ENCODE assay signal across 8 cellular contexts in genomic region chr5:132386644-132387286, GRCh38. TPM values are rescaled to one million over a fixed set of nuclear protein-coding genes. Genes with fewer than 3 reads are reported as not detected.
DNase-seq lines count a peak whose midpoint lies in the region; ATAC-seq, FAIRE-seq and TF ChIP-seq lines count a peak whose summit lies in the region.

No MANE protein-coding gene starts in this region.

- peaks cover 37% of the 10 kb centered on the region for H3K4me1 ChIP-seq in GM23248 (ENCODE audit: insufficient read depth)
- peaks cover 24% of the 10 kb centered on the region for H3K4me1 ChIP-seq in Loucy (ENCODE audit: insufficient read depth, low read length, poor library complexity, severe bottlenecking)
- peaks cover 10 to 12% of the 10 kb centered on the region in 2 experiments; a peak in 3 of 5 replicates for H3K4me1 ChIP-seq in K562 (replicated peaks in 1 of 2; ENCODE audit: control insufficient read depth in 2 of 2, insufficient read depth in 2 of 2, low read length in 2 of 2)
- H3K4me1 ChIP-seq in spleen: peaks cover 22 to 56% (median 49%) of the 10 kb centered on the region in 6 donors

- peaks cover 36% of the 10 kb centered on the region for H3F3A ChIP-seq in GM23248 (ENCODE audit: insufficient read depth)
- no peaks in the 10 kb centered on the region for H3F3A ChIP-seq in Loucy (ENCODE audit: low read depth)

- H2AFZ ChIP-seq in GM23248 (no peak overlapping the region), Loucy (ENCODE audit: low read length) (no peak overlapping the region), K562 (ENCODE audit: low read depth, low read length) (no peak overlapping the region)

- H3K27me3 ChIP-seq in GM23248 (replicated peaks; ENCODE audit: insufficient read depth) (no peaks in the 10 kb centered on the region), Loucy (ENCODE audit: insufficient read depth, low read length, poor library complexity, severe bottlenecking) (no peaks in the 10 kb centered on the region), K562 (ENCODE audit: control insufficient read depth in 2 of 2, insufficient read depth in 2 of 2, low read length in 2 of 2) (no peaks in the 10 kb centered on the region), spleen (replicated peaks in 1 of 7) (no peaks in the 10 kb centered on the region)

- H3K9ac ChIP-seq in GM23248: peak overlapping the region; percentile 24; the same call in 1 of the 2 replicates
- H3K9ac ChIP-seq in Loucy (ENCODE audit: low read depth, low read length, poor library complexity, severe bottlenecking): no peak overlapping the region
- H3K9ac ChIP-seq in K562 (ENCODE audit: insufficient read depth in 1 of 2, low read depth in 2 of 2, low read length in 2 of 2): peak overlapping the region in 1 of 2 experiments; percentile 55; a peak in 1 of 4 replicates

- H4K20me1 ChIP-seq in GM23248 (ENCODE audit: insufficient read depth) (no peaks in the 10 kb centered on the region), Loucy (ENCODE audit: insufficient read depth, low read length, poor library complexity, severe bottlenecking) (no peaks in the 10 kb centered on the region), K562 (replicated peaks; ENCODE audit: control insufficient read depth, insufficient read depth, low read length) (no peaks in the 10 kb centered on the region)

- no peaks in the 10 kb centered on the region for H3K9me2 ChIP-seq in GM23248 (ENCODE audit: insufficient read depth)
- H3K9me2 ChIP-seq in Loucy (replicated peaks; ENCODE audit: low read depth, low read length): no peaks in the 10 kb centered on the region

- TF ChIP-seq CTCF in GM12864 (IDR thresholded peaks at IDR 0.05; ENCODE audit: low read depth, low read length, missing control alignments) (peak; percentile 93), Loucy (conservative IDR thresholded peaks at IDR 0.05; ENCODE audit: low read length) (peak; percentile 72), K562 (IDR thresholded peaks at IDR 0.05 in 2 of 3, conservative IDR thresholded peaks at IDR 0.05 in 1 of 3; ENCODE audit: insufficient read depth in 2 of 3, low read depth in 1 of 3, low read length in 3 of 3) (peak; percentile 81 to 87 (median 82)), spleen (IDR thresholded peaks at IDR 0.05 in 8 of 11, conservative IDR thresholded peaks at IDR 0.05 in 3 of 11) (peak; percentile 89 to 96 (median 94))

- CTCF ChIA-PET in K562 (lab: Yijun Ruan, JAX; ENCODE audit: low intra/inter-chr PET ratio): interaction anchor here (0.6 to 3.9 kb wide), 8 partner anchors 23 to 697 kb away, joined by 3 to 79 read pairs (median 4); partner anchors contain the start of gene IRF1

- DNase-seq in GM12864 (ENCODE audit: low read depth) (peak; percentile 55), GM23248 (peak; percentile 87), UCSD-AML1 (lab: John Stamatoyannopoulos, UW; ENCODE audit: unreplicated experiment) (peak; percentile 77), K562 (ENCODE audit: extremely low read depth in 1 of 4, low spot score in 3 of 4) (peak; percentile 51 to 74 (median 67)), iPS-NIHi7 (ENCODE audit: extremely low spot score) (peak; percentile 83), spleen (peak; percentile 93), NCI-H524 treated with DMSO at 0.1 percent for 48 hours (lab: John Stamatoyannopoulos, UW) (no peak)

- H3K79me2 ChIP-seq in GM23248 (ENCODE audit: insufficient read depth) (no peaks in the 10 kb centered on the region), Loucy (ENCODE audit: insufficient read depth, low read length) (no peaks in the 10 kb centered on the region), K562 (ENCODE audit: control insufficient read depth, insufficient read depth, low read length) (no peaks in the 10 kb centered on the region)

- no peak for TF ChIP-seq EP300 in K562 (IDR thresholded peaks at IDR 0.05; ENCODE audit: low read length)

- H3K9me1 ChIP-seq in K562 (ENCODE audit: control insufficient read depth, insufficient read depth, low read length): no peaks in the 10 kb centered on the region

- POLR2A ChIA-PET in K562 (lab: Yijun Ruan, JAX): interaction anchor here (0.7 kb wide), 2 partner anchors 15 to 118 kb away, joined by 4 read pairs; no protein-coding TSS in a partner anchor

- WGBS in GM23248 (ENCODE audit: low coverage in 1 of 2, low lambda C conversion rate in 2 of 2, missing lambda C conversion rate in 2 of 2), 2 experiments: 14 to 29% methylated on average over 8 to 10 of the region's 10 CpGs
- WGBS in K562 (ENCODE audit: insufficient coverage, low coverage, missing lambda C conversion rate): 47% methylated on average over 10 of the region's 10 CpGs
- WGBS in spleen, 5 donors: 23 to 35% (median 33%) methylated on average over 7 to 10 of the region's 10 CpGs

- in situ Hi-C loops in GM23248 (cut with MboI) (loop anchor here (10.0 to 25.0 kb wide), 3 partner anchors 118 to 426 kb away; partner anchors contain the start of gene SOWAHA), K562 (cut with MboI) (loop anchor here (10.0 to 25.0 kb wide), 2 partner anchors 108 to 324 kb away; partner anchors contain the start of genes CSF2, IL3 and IRF1)

- no peak for TF ChIP-seq POLR2A in K562 (conservative IDR thresholded peaks at IDR 0.05)
- TF ChIP-seq POLR2A in spleen (IDR thresholded peaks at IDR 0.05): no peak

- peak; percentile 74 for FAIRE-seq in K562 (lab: Jason Lieb, UNC)

- intact Hi-C loops in K562 (cut with micrococcal nuclease) (loop anchor here (1.0 to 10.0 kb wide), 3 partner anchors 115 to 322 kb away; partner anchors contain the start of gene IL3), spleen (cut with DNase I; ENCODE audit: low total_unique reads) (loop anchor here (1.0 to 10.0 kb wide), 2 partner anchors 115 to 328 kb away; no protein-coding TSS in a partner anchor)

- no TSS peak for BruUV-seq in K562 (replicated peaks; lab: Mats Ljungman, UMichigan)

- H3K4me2 ChIP-seq in GM23248 (ENCODE audit: unreplicated experiment) (peak overlapping the region; percentile 29), Loucy (ENCODE audit: low read depth, low read length, poor library complexity, severe bottlenecking) (no peak overlapping the region), K562 (ENCODE audit: insufficient read depth, low read length) (no peak overlapping the region)

- TF ChIP-seq RAD21 in K562 (CRISPR knock-in tag; conservative IDR thresholded peaks at IDR 0.05 in 1 of 2, IDR thresholded peaks at IDR 0.05 in 1 of 2): peak; percentile 92 to 95

- no peaks in the 10 kb centered on the region for H3K36me3 ChIP-seq in GM23248 (ENCODE audit: low read depth)
- no peaks in the 10 kb centered on the region for H3K36me3 ChIP-seq in Loucy (ENCODE audit: insufficient read depth, low read length)
- peaks cover 62% of the 10 kb centered on the region for H3K36me3 ChIP-seq in K562 (ENCODE audit: control insufficient read depth, insufficient read depth, low read length)
- peaks cover 0 to 8% (median 0%) of the 10 kb centered on the region in 6 donors for H3K36me3 ChIP-seq in spleen

- H3K4me3 ChIP-seq in GM12864 (ENCODE audit: low read depth, low read length) (no peak overlapping the region), GM23248 (no peak overlapping the region), Loucy (ENCODE audit: low read length, poor library complexity, severe bottlenecking) (no peak overlapping the region), K562 (no peak overlapping the region), spleen (peak overlapping the region in 1 of 8 donors; percentile 3)

- H3K27ac ChIP-seq in GM23248 (peak overlapping the region; percentile 90), K562 (ENCODE audit: extremely low read depth, low read depth, low read length) (no peak overlapping the region), spleen (peak overlapping the region; percentile 13 to 88 (median 82))

- ATAC-seq in K562: peak; percentile 96

- H3K9me3 ChIP-seq in GM23248 (ENCODE audit: low read depth): no peaks in the 10 kb centered on the region
- H3K9me3 ChIP-seq in Loucy (ENCODE audit: insufficient read depth, low read depth, low read length): no peaks in the 10 kb centered on the region
- no peaks in the 10 kb centered on the region for H3K9me3 ChIP-seq in K562 (replicated peaks; ENCODE audit: control insufficient read depth, insufficient read depth, low read depth, low read length)
- no peaks in the 10 kb centered on the region for H3K9me3 ChIP-seq in spleen

TF ChIP-seq in K562, 482 proteins besides CTCF, POLR2A, EP300 and RAD21 (continues in another document):
- TF ChIP-seq, protein P1, sequence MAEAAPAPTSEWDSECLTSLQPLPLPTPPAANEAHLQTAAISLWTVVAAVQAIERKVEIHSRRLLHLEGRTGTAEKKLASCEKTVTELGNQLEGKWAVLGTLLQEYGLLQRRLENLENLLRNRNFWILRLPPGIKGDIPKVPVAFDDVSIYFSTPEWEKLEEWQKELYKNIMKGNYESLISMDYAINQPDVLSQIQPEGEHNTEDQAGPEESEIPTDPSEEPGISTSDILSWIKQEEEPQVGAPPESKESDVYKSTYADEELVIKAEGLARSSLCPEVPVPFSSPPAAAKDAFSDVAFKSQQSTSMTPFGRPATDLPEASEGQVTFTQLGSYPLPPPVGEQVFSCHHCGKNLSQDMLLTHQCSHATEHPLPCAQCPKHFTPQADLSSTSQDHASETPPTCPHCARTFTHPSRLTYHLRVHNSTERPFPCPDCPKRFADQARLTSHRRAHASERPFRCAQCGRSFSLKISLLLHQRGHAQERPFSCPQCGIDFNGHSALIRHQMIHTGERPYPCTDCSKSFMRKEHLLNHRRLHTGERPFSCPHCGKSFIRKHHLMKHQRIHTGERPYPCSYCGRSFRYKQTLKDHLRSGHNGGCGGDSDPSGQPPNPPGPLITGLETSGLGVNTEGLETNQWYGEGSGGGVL (CRISPR knock-in tag; IDR thresholded peaks at IDR 0.05): no peak

RNA-seq across cellular contexts. Expression of gene SLC22A5, which starts 17.3 kb away (rescaled TPM):
- 1.9 and 3.0 TPM in 2 replicates for total RNA-seq in GM23248 (2014; rRNA removed; shearing (Covaris generic))
- 1.7 and 2.4 TPM in 2 replicates for polyA plus RNA-seq in GM23248 (2016; fragmentation: Nextera tagmentation; extraction: Ambion mirVana)
- total RNA-seq in K562 (2011; cell fraction: chromatin; rRNA removed; ENCODE audit: low replicate concordance): 50.2 and 52.9 TPM in 2 replicates
- 43.7 and 56.8 TPM in 2 replicates for total RNA-seq in K562 (2011; cell fraction: nucleolus; rRNA removed)
- 53.5 and 62.8 TPM in 2 replicates for total RNA-seq in K562 (2011; cell fraction: nucleoplasm; rRNA removed)
- total RNA-seq in K562 (2014; rRNA removed): 7.0 and 9.9 TPM in 2 replicates
- 7.3 and 8.3 TPM in 2 replicates for total RNA-seq in K562 (2014; rRNA removed; fragmentation: Illumina TruSeq; extraction: Trizol)
- 6.3 and 6.9 TPM in 2 replicates for total RNA-seq in K562 (2015; rRNA removed; fragmentation: Illumina TruSeq; extraction: Trizol)
- 11.5 and 13.3 TPM in 2 replicates for total RNA-seq in K562 (2021)
- 16.6 and 18.9 TPM in 2 replicates for polyA plus RNA-seq in K562 (2011; rRNA removed)
- 19.7 and 24.6 TPM in 2 replicates for polyA plus RNA-seq in K562 (2011; cell fraction: cytosol; rRNA removed)
- 77.0 and 105 TPM in 2 replicates for polyA plus RNA-seq in K562 (2011; cell fraction: nucleus; rRNA removed)
- 5.5 and 7.3 TPM in 2 replicates for polyA plus RNA-seq in K562 (2012)
- polyA plus RNA-seq in K562 (2014; fragmentation: Illumina TruSeq; extraction: Trizol): 12.5 and 15.7 TPM in 2 replicates
- 1 to 10 TPM; 3.0 to 3.3 TPM for polyA plus RNA-seq in K562 (2014; fragmentation: Nextera tagmentation; extraction: Ambion mirVana)
- polyA plus RNA-seq in K562 (2014; rRNA removed): 8.4 and 9.0 TPM in 2 replicates
- polyA minus RNA-seq in K562 (2011; rRNA and poly(A)+ RNA removed): 15.8 TPM in 2 replicates
- 8.6 and 11.3 TPM in 2 replicates for polyA minus RNA-seq in K562 (2011; cell fraction: cytosol; rRNA and poly(A)+ RNA removed)
- polyA minus RNA-seq in K562 (2011; cell fraction: nucleus; rRNA and poly(A)+ RNA removed): 15.1 and 16.0 TPM in 2 replicates
- 1 to 10 TPM; 5.3 to 9.2 (median 7.6) TPM for total RNA-seq in spleen
- polyA plus RNA-seq in spleen: 1 to 10 TPM; 2.4 to 2.9 (median 2.6) TPM
